Comparison of ENCODE assay signal across 7 cellular contexts in genomic region chr1:201170533-201171062, GRCh38. TPM values are rescaled to one million over a fixed set of nuclear protein-coding genes. Genes with fewer than 3 reads are reported as not detected.
DNase-seq lines count a peak whose midpoint lies in the region; ATAC-seq and TF ChIP-seq lines count a peak whose summit lies in the region.

No MANE protein-coding gene starts in this region.

- H3K9ac ChIP-seq in iPS-18a (ENCODE audit: low read length): peak overlapping the region; percentile 52
- peak overlapping the region; percentile 86 for H3K9ac ChIP-seq in skeletal muscle satellite cell (ENCODE audit: low read depth, low read length)

- DNase-seq in NCI-H2081 treated with DMSO at 0.1 percent for 48 hours (lab: John Stamatoyannopoulos, UW) (peak; percentile 92), UCSD-AML1 (lab: John Stamatoyannopoulos, UW; ENCODE audit: unreplicated experiment) (peak; percentile 81)

- no peak for TF ChIP-seq CTCF in brain (conservative IDR thresholded peaks at IDR 0.05)

- H3K4me2 ChIP-seq in skeletal muscle satellite cell (ENCODE audit: low read length): peak overlapping the region; percentile 97

- H3K4me3 ChIP-seq in iPS-18a (ENCODE audit: low read length) (peak overlapping the region; percentile 72), skeletal muscle satellite cell (ENCODE audit: low read length) (peak overlapping the region; percentile 75)

- H3K27me3 ChIP-seq in iPS-18a (ENCODE audit: control insufficient read depth, insufficient read depth, low read length) (peaks cover 23% of the 10 kb centered on the region), skeletal muscle satellite cell (ENCODE audit: control insufficient read depth, insufficient read depth, low read length) (peaks cover 16% of the 10 kb centered on the region)

- no peaks in the 10 kb centered on the region for H3K36me3 ChIP-seq in iPS-18a (ENCODE audit: control insufficient read depth, low read depth, low read length)
- H3K36me3 ChIP-seq in skeletal muscle satellite cell (ENCODE audit: insufficient read depth, low read length): no peaks in the 10 kb centered on the region

- peak overlapping the region in 3 of 5 experiments; percentile 49 to 94 (median 94) for H3K27ac Mint-ChIP-seq in brain

- H3K4me1 Mint-ChIP-seq in brain: peaks cover 44% of the 10 kb centered on the region

- H3K9me3 Mint-ChIP-seq in brain: no peaks in the 10 kb centered on the region

- peak overlapping the region; percentile 70 to 86 (median 82) for H3K4me3 Mint-ChIP-seq in brain

- peaks cover 14% of the 10 kb centered on the region for H3K27me3 Mint-ChIP-seq in brain

- no peaks in the 10 kb centered on the region for H3K9me3 ChIP-seq in iPS-18a (ENCODE audit: control insufficient read depth, low read depth, low read length)
- H3K9me3 ChIP-seq in skeletal muscle satellite cell (replicated peaks; ENCODE audit: low read length): no peaks in the 10 kb centered on the region

- ATAC-seq in GM18520 (IDR thresholded peaks at IDR 0.05; ENCODE audit: unreplicated experiment) (peak; percentile 87), HG03025 (IDR thresholded peaks at IDR 0.05; ENCODE audit: low FRiP score, unreplicated experiment) (peak; percentile 98)

- H3K4me1 ChIP-seq in iPS-18a (ENCODE audit: control insufficient read depth, low read depth, low read length) (peaks cover 3% of the 10 kb centered on the region), skeletal muscle satellite cell (ENCODE audit: control insufficient read depth, insufficient read depth, low read length) (peaks cover 18% of the 10 kb centered on the region)

- H3K27ac ChIP-seq in iPS-18a (ENCODE audit: low read length): no peak overlapping the region

- H3K36me3 Mint-ChIP-seq in brain: no peaks in the 10 kb centered on the region

RNA-seq across cellular contexts. Expression of gene TMEM9, which starts 16.3 kb away (rescaled TPM):
- polyA plus RNA-seq in brain (ENCODE audit: insufficient read depth, low read depth, low replicate concordance): 165 TPM
- total RNA-seq in skeletal muscle satellite cell (2012; rRNA removed): 29.2 and 36.3 TPM in 2 replicates

RNA-seq across cellular contexts. Expression of gene IGFN1, which starts 20.0 kb away (rescaled TPM):
- polyA plus RNA-seq in brain (ENCODE audit: insufficient read depth, low read depth, low replicate concordance): 0.03 TPM
- under 0.01 and 0.25 TPM in 2 replicates for total RNA-seq in skeletal muscle satellite cell (2012; rRNA removed)

RNA-seq across cellular contexts. Expression of gene ASCL5, which starts 43.6 kb away (rescaled TPM):
- not detected for polyA plus RNA-seq in brain (ENCODE audit: insufficient read depth, low read depth, low replicate concordance)
- total RNA-seq in skeletal muscle satellite cell (2012; rRNA removed): not detected in 2 replicates

RNA-seq across cellular contexts. Expression of gene CACNA1S, which starts 58.4 kb away (rescaled TPM):
- 0.19 TPM for polyA plus RNA-seq in brain (ENCODE audit: insufficient read depth, low read depth, low replicate concordance)
- under 0.01 and 3.3 TPM in 2 replicates for total RNA-seq in skeletal muscle satellite cell (2012; rRNA removed)
